11 cellular contexts compared by ENCODE assay signal in the genomic region with DNA sequence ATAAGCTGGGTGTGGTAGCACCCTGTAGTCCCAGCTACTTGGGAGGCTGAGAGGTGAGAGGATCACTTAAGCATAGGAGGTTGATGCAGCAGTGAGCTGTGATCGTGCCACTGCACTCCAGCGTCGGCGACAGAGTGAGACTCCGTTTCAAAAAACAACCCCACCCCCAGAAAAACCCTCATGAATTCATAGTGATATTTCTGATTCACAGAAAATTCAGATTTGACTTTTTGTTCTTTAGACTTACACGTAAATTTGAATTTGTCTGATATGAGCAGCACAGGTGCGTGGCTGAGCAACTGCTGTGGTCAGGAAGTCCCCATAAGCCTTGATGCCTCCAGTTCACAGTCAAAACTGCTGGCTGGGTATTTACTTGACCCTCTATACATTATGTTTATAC. TPM values are rescaled to one million over a fixed set of nuclear protein-coding genes. Genes with fewer than 3 reads are reported as not detected.
DNase-seq lines count a peak whose midpoint lies in the region; ATAC-seq, FAIRE-seq and TF ChIP-seq lines count a peak whose summit lies in the region.
"Had no signal": no experiment of that assay in that cellular context is flagged by ENCODE, and none has a peak within 500 bp of the region (broad histone marks: within the 10 kb centered on the region; RNA-seq: fewer than 3 reads in every experiment).

No MANE protein-coding gene starts in this region.

- no peak overlapping the region for H4K8ac ChIP-seq in neuronal stem cell (ENCODE audit: low read depth, low read length)

- no peaks in the 10 kb centered on the region for H3K79me2 ChIP-seq in GM12878 (ENCODE audit: control insufficient read depth, insufficient read depth, low read length)
- H3K79me2 ChIP-seq in SK-N-SH (ENCODE audit: insufficient read depth): no peaks in the 10 kb centered on the region

- no TSS peak for BruUV-seq in GM12878 (replicated peaks; lab: Mats Ljungman, UMichigan)

- H3K27ac ChIP-seq in GM12878 (ENCODE audit: control insufficient read depth, insufficient read depth) (no peak overlapping the region), SK-N-SH (ENCODE audit: low read depth in 2 of 2, low read length in 1 of 2) (no peak overlapping the region), neuronal stem cell (replicated peaks; ENCODE audit: low read length) (no peak overlapping the region)
- H3K27ac ChIP-seq: VCaP had no signal

- no peak overlapping the region for H3K4me3 ChIP-seq in GM12878
- no peak overlapping the region for H3K4me3 ChIP-seq in foreskin fibroblast (ENCODE audit: low read depth in 1 of 2, low read length in 2 of 2)
- H3K4me3 ChIP-seq in SK-N-SH (ENCODE audit: low read depth in 2 of 2, low read length in 1 of 2): no peak overlapping the region
- H3K4me3 ChIP-seq in neuronal stem cell (ENCODE audit: low read length in 2 of 2): no peak overlapping the region

- TF ChIP-seq POLR2A in GM12878 (IDR thresholded peaks at IDR 0.05; ENCODE audit: low read depth, low read length): no peak

- TF ChIP-seq RAD21 in GM12878 (IDR thresholded peaks at IDR 0.05; ENCODE audit: insufficient read depth, low read depth, low read length) (no peak), SK-N-SH (IDR thresholded peaks at IDR 0.05; ENCODE audit: low read length) (no peak)

- POLR2A ChIA-PET in GM12878 (lab: Charles Lee) (interaction anchor here (0.9 to 1.6 kb wide), 2 partner anchors 10 to 13 kb away, joined by 5 to 10 read pairs; partner anchors contain the start of gene MORC3), SK-N-SH (lab: Yijun Ruan, JAX) (no interaction called here)

- H2BK5ac ChIP-seq in neuronal stem cell (ENCODE audit: low read length): no peak overlapping the region

- H2BK12ac ChIP-seq in neuronal stem cell (ENCODE audit: low read length): no peak overlapping the region

- peak overlapping the region; percentile 33 for H3K4me2 ChIP-seq in GM12878 (ENCODE audit: control insufficient read depth, insufficient read depth)
- H3K4me2 ChIP-seq in SK-N-SH: no peak overlapping the region
- no peak overlapping the region for H3K4me2 ChIP-seq in neuronal stem cell (ENCODE audit: insufficient read depth, low read length, poor library complexity, severe bottlenecking)

- CTCF ChIA-PET in GM12878 (lab: Yijun Ruan, JAX): interaction anchor here (0.5 to 0.9 kb wide), 2 partner anchors 11 to 34 kb away, joined by 3 read pairs; no protein-coding TSS in a partner anchor
- CTCF ChIA-PET in SK-N-SH (lab: Yijun Ruan, JAX): no interaction called here

- no peaks in the 10 kb centered on the region for H3K36me3 ChIP-seq in GM12878 (ENCODE audit: control insufficient read depth in 2 of 2, insufficient read depth in 2 of 2, low read length in 1 of 2)
- no peaks in the 10 kb centered on the region for H3K36me3 ChIP-seq in SK-N-SH (replicated peaks in 1 of 2; ENCODE audit: control insufficient read depth in 1 of 2, insufficient read depth in 2 of 2, low read length in 1 of 2)
- no peaks in the 10 kb centered on the region for H3K36me3 ChIP-seq in neuronal stem cell (replicated peaks in 1 of 2; ENCODE audit: control insufficient read depth in 2 of 2, insufficient read depth in 2 of 2, low read length in 2 of 2)

- peak; percentile 33 for DNase-seq in GM12878 (ENCODE audit: low read depth, low spot score)
- DNase-seq in mesenteric fat pad (ENCODE audit: low spot score): no peak
- DNase-seq in foreskin fibroblast: no peak
- DNase-seq in SK-N-SH: no peak
- DNase-seq in neuronal stem cell (ENCODE audit: low spot score): no peak
- DNase-seq: DMS79 treated with DMSO at 0.1 percent for 48 hours, NCI-H2171 treated with DMSO at 0.1 percent for 48 hours had no signal

- no peaks in the 10 kb centered on the region for H3F3A ChIP-seq in SK-N-SH (replicated peaks; ENCODE audit: insufficient read depth)

- no peaks in the 10 kb centered on the region for H3K27me3 ChIP-seq in GM12878 (replicated peaks in 1 of 2; ENCODE audit: control insufficient read depth in 2 of 2, insufficient read depth in 2 of 2, low read length in 1 of 2)
- H3K27me3 ChIP-seq in SK-N-SH (ENCODE audit: insufficient read depth): no peaks in the 10 kb centered on the region
- H3K27me3 ChIP-seq in neuronal stem cell (ENCODE audit: control insufficient read depth in 3 of 3, insufficient read depth in 3 of 3, low read depth in 1 of 3, low read length in 3 of 3): no peaks in the 10 kb centered on the region

- H4K20me1 ChIP-seq in GM12878 (ENCODE audit: control insufficient read depth, insufficient read depth) (no peaks in the 10 kb centered on the region), SK-N-SH (ENCODE audit: insufficient read depth) (no peaks in the 10 kb centered on the region)

- no peak overlapping the region for H3K18ac ChIP-seq in neuronal stem cell (ENCODE audit: low read length)

- H3K4me1 ChIP-seq in GM12878 (ENCODE audit: control insufficient read depth, insufficient read depth, low read length): peaks cover 9% of the 10 kb centered on the region
- H3K4me1 ChIP-seq in SK-N-SH (ENCODE audit: control insufficient read depth in 1 of 2, insufficient read depth in 2 of 2, low read depth in 1 of 2, low read length in 1 of 2): no peaks in the 10 kb centered on the region
- H3K4me1 ChIP-seq in neuronal stem cell (ENCODE audit: control insufficient read depth in 2 of 2, insufficient read depth in 1 of 2, low read depth in 1 of 2, low read length in 2 of 2): no peaks in the 10 kb centered on the region

- no peak for FAIRE-seq in GM12878 (lab: Jason Lieb, UNC)

- H3K4ac ChIP-seq in neuronal stem cell (ENCODE audit: low read length): no peak overlapping the region

- TF ChIP-seq EP300 in GM12878 (IDR thresholded peaks at IDR 0.05; ENCODE audit: borderline replicate concordance in 1 of 2, control insufficient read depth in 1 of 2, low read depth in 2 of 2, low read length in 2 of 2) (no peak; a peak in 1 of 4 replicates), SK-N-SH (IDR thresholded peaks at IDR 0.05; ENCODE audit: borderline replicate concordance in 1 of 2, low read depth in 1 of 2, low read length in 1 of 2) (no peak)

- in situ Hi-C loops in GM12878 (cut with MboI): no loop called here

- TF ChIP-seq CTCF in GM12878 (IDR thresholded peaks at IDR 0.05 in 2 of 3, conservative IDR thresholded peaks at IDR 0.05 in 1 of 3; ENCODE audit: control insufficient read depth in 2 of 3, extremely low read depth in 1 of 3, insufficient read depth in 1 of 3, low read depth in 3 of 3, low read length in 3 of 3): no peak
- no peak for TF ChIP-seq CTCF in foreskin fibroblast (IDR thresholded peaks at IDR 0.05; ENCODE audit: low read depth, low read length)
- no peak for TF ChIP-seq CTCF in SK-N-SH (IDR thresholded peaks at IDR 0.05)

- WGBS in GM12878 (ENCODE audit: insufficient coverage, insufficient replicate concordance, low lambda C conversion rate, missing lambda C conversion rate): 7% methylated on average over 7 of the region's 7 CpGs
- 93% methylated on average over 7 of the region's 7 CpGs for WGBS in SK-N-SH (ENCODE audit: low lambda C conversion rate)
- no CpG with 5 or more reads among the region's 7 CpGs for WGBS in neuronal stem cell (ENCODE audit: extremely low coverage in 2 of 2, insufficient read length in 2 of 2, insufficient replicate concordance in 1 of 2), 2 donors

- H3K9ac ChIP-seq in GM12878 (ENCODE audit: control insufficient read depth, insufficient read depth, low read length) (no peak overlapping the region), SK-N-SH (no peak overlapping the region), neuronal stem cell (ENCODE audit: low read depth, low read length, poor library complexity) (no peak overlapping the region)

- H2AFZ ChIP-seq in GM12878 (ENCODE audit: control insufficient read depth, low read depth, low read length) (peak overlapping the region; percentile 68), SK-N-SH (ENCODE audit: low read depth) (no peak overlapping the region), neuronal stem cell (ENCODE audit: low read length) (no peak overlapping the region)

- no peak overlapping the region for H3K23ac ChIP-seq in neuronal stem cell (ENCODE audit: low read depth, low read length, poor library complexity)

- no peak overlapping the region for H2AK5ac ChIP-seq in neuronal stem cell (ENCODE audit: low read depth, low read length)

- H3K9me2 ChIP-seq in SK-N-SH: no peaks in the 10 kb centered on the region

- peak; percentile 54 for ATAC-seq in GM18498 (IDR thresholded peaks at IDR 0.05; ENCODE audit: unreplicated experiment)
- peak; percentile 58 for ATAC-seq in GM21526 (IDR thresholded peaks at IDR 0.05; ENCODE audit: low FRiP score, unreplicated experiment)
- ATAC-seq in HG03460 (IDR thresholded peaks at IDR 0.05; ENCODE audit: unreplicated experiment): peak; percentile 97
- ATAC-seq in GM12878: peak; percentile 100

- intact Hi-C loops in GM12878 (cut with micrococcal nuclease; ENCODE audit: unreplicated experiment): no loop called here

- H2BK15ac ChIP-seq in neuronal stem cell (ENCODE audit: low read length): no peak overlapping the region

- no peak overlapping the region for H4K91ac ChIP-seq in neuronal stem cell (ENCODE audit: low read depth, low read length, poor library complexity)

- no peak overlapping the region for H3K14ac ChIP-seq in neuronal stem cell (ENCODE audit: low read length)

- no peak overlapping the region for H2BK120ac ChIP-seq in neuronal stem cell (ENCODE audit: low read depth, low read length)

- RAD21 ChIA-PET in GM12878 (lab: Charles Lee; ENCODE audit: unreplicated experiment): interaction anchor here (1.1 to 1.6 kb wide), 2 partner anchors 10 to 12 kb away, joined by 4 to 5 read pairs; partner anchors contain the start of gene MORC3

- SMC1A ChIA-PET in GM12878 (lab: Charles Lee; ENCODE audit: uncharacterized antibody, unreplicated experiment): interaction anchor here (0.7 to 1.7 kb wide), 4 partner anchors 10 to 54 kb away, joined by 4 to 7 read pairs (median 5); partner anchors contain the start of gene MORC3

- no peaks in the 10 kb centered on the region for H3K79me1 ChIP-seq in neuronal stem cell (ENCODE audit: low read depth, low read length)

- H3K9me3 ChIP-seq in GM12878 (replicated peaks; ENCODE audit: control insufficient read depth, insufficient read depth, low read length) (peaks cover 2% of the 10 kb centered on the region; the same call in 1 of the 3 replicates), SK-N-SH (no peaks in the 10 kb centered on the region), neuronal stem cell (replicated peaks in 1 of 2; ENCODE audit: control insufficient read depth in 2 of 2, insufficient read depth in 1 of 2, low read depth in 1 of 2, low read length in 2 of 2) (peaks cover 0 to 4% of the 10 kb centered on the region in 2 donors)

RNA-seq across cellular contexts. Expression of gene MORC3, which starts 10.0 kb away (rescaled TPM):
- total RNA-seq in GM12878 (2013; cell fraction: nucleolus; rRNA removed): 132 and 142 TPM in 2 replicates
- total RNA-seq in GM12878 (2014; rRNA removed) (18.7 and 20.5 TPM in 2 replicates), GM12878 (2014; rRNA removed; fragmentation: Illumina TruSeq; extraction: Trizol) (29.9 and 31.6 TPM in 2 replicates), GM12878 (2021) (15.8 and 16.2 TPM in 2 replicates), mesenteric fat pad (27.0 TPM)
- 6.5 TPM for polyA plus RNA-seq in GM12878 (2011; ENCODE audit: low read depth)
- polyA plus RNA-seq in GM12878 (2011; rRNA removed) (22.6 and 40.2 TPM in 2 replicates), GM12878 (2014; fragmentation: Illumina TruSeq; extraction: Trizol) (19.1 and 24.4 TPM in 2 replicates), GM12878 (2014; fragmentation: Nextera tagmentation; extraction: Ambion mirVana) (1 to 10 TPM; 5.5 to 7.1 TPM), GM12878 (2014; rRNA removed) (13.1 and 16.8 TPM in 2 replicates), GM12878 (2016; fragmentation: Nextera tagmentation; extraction: Ambion mirVana) (10 to 100 TPM; 13.1 to 15.2 TPM), SK-N-SH (2012; rRNA removed) (8.2 and 10.7 TPM in 2 replicates)
- 5.8 and 7.3 TPM in 2 replicates for polyA plus RNA-seq in GM12878 (2011; cell fraction: cytosol; rRNA removed)
- polyA plus RNA-seq in GM12878 (2011; cell fraction: nucleus; rRNA removed): 18.8 and 19.7 TPM in 2 replicates
- 9.3 and 15.2 TPM in 2 replicates for polyA plus RNA-seq in GM12878 (2012)
- polyA minus RNA-seq in GM12878 (2011; rRNA and poly(A)+ RNA removed): 16.0 and 28.6 TPM in 2 replicates
- polyA minus RNA-seq in GM12878 (2011; cell fraction: cytosol; rRNA and poly(A)+ RNA removed): 7.9 TPM in 2 replicates
- 17.8 and 22.4 TPM in 2 replicates for polyA minus RNA-seq in GM12878 (2011; cell fraction: nucleus; rRNA and poly(A)+ RNA removed)
- 11.2 and 13.3 TPM in 2 replicates for polyA plus RNA-seq in SK-N-SH (2012; cell fraction: cytosol; rRNA removed)
- 8.4 and 19.6 TPM in 2 replicates for polyA plus RNA-seq in SK-N-SH (2012; cell fraction: nucleus; rRNA removed)
- 17.6 TPM for polyA plus RNA-seq in neuronal stem cell (2013, experiment 1 of 2)
- 17.7 TPM for polyA plus RNA-seq in neuronal stem cell (2013, experiment 2 of 2)
